8 cellular contexts compared by ENCODE assay signal in the genomic region with DNA sequence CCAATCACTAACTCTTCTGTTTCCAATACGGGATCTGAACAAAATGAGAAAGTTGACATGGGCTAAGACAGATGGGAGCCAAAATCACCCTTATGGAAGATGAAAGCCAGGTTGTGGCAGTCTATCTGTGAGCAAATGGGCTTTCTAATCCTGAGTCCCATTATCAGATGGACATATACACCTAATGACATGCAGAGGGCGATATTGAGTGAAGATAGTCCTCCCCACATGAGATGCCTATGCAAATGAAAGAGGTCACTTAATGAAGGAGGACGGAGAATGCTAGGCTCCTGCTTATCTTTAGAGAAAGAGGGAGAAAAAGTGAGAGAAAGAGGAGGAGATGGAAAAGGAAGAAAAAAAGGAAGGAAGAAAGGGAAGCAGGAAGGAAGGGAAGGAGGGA.
DNase-seq lines count a peak whose midpoint lies in the region; ATAC-seq, FAIRE-seq and TF ChIP-seq lines count a peak whose summit lies in the region.
"Had no signal": no experiment of that assay in that cellular context is flagged by ENCODE, and none has a peak within 500 bp of the region (broad histone marks: within the 10 kb centered on the region; RNA-seq: fewer than 3 reads in every experiment).

No MANE protein-coding gene starts in this region.

- H3K36me3 ChIP-seq in WERI-Rb-1 = no peaks in the 10 kb centered on the region
- H3K36me3 ChIP-seq in mesendoderm (ENCODE audit: control insufficient read depth, insufficient read depth, low read length) = no peaks in the 10 kb centered on the region
- H3K36me3 ChIP-seq in HepG2 (replicated peaks in 1 of 2; ENCODE audit: control insufficient read depth in 1 of 2, insufficient read depth in 2 of 2, low read length in 2 of 2) = no peaks in the 10 kb centered on the region

- TF ChIP-seq EP300 in HepG2 (IDR thresholded peaks at IDR 0.05; ENCODE audit: low read depth in 2 of 2, low read length in 2 of 2) (no peak), HepG2 (CRISPR knock-in tag; IDR thresholded peaks at IDR 0.05; ENCODE audit: borderline replicate concordance) (no peak)

- FAIRE-seq in HepG2 (lab: Jason Lieb, UNC) = no peak

- H3K79me1 ChIP-seq in mesendoderm (ENCODE audit: low read length) = no peaks in the 10 kb centered on the region

- no TSS peak for BruUV-seq in HepG2 (replicated peaks; lab: Mats Ljungman, UMichigan)

- H4K5ac ChIP-seq in mesendoderm (ENCODE audit: low read length) = no peak overlapping the region

- DNase-seq in HT1080 (ENCODE audit: low read depth) = peak; percentile 20
- DNase-seq in WERI-Rb-1 = no peak
- DNase-seq in mesendoderm = peak; percentile 66
- DNase-seq in amygdala (lab: John Stamatoyannopoulos, UW) = no peak
- DNase-seq in HepG2 (ENCODE audit: low spot score) = no peak
- DNase-seq in NCI-H187 (lab: John Stamatoyannopoulos, UW) = no peak

- H4K20me1 ChIP-seq in HepG2 (ENCODE audit: insufficient read depth, low read length) = no peaks in the 10 kb centered on the region

- H3K4me1 ChIP-seq in mesendoderm (ENCODE audit: control insufficient read depth, low read depth, low read length) = no peaks in the 10 kb centered on the region
- H3K4me1 ChIP-seq in HepG2 (ENCODE audit: insufficient read depth, low read length) = no peaks in the 10 kb centered on the region

- TF ChIP-seq POLR2A in HepG2 (IDR thresholded peaks at IDR 0.05; ENCODE audit: insufficient read depth in 1 of 2, low read depth in 2 of 2, low read length in 2 of 2) = no peak

- POLR2A ChIA-PET in HepG2 (lab: Yijun Ruan, JAX) = no interaction called here

- H3K4ac ChIP-seq in mesendoderm (ENCODE audit: low read depth, low read length) = no peak overlapping the region

- no peak overlapping the region for H4K8ac ChIP-seq in mesendoderm (ENCODE audit: low read depth, low read length)

- no peak overlapping the region for H2AFZ ChIP-seq in HepG2 (ENCODE audit: low read length)

- no peak overlapping the region for H3K18ac ChIP-seq in mesendoderm (ENCODE audit: low read length)

- CTCF ChIA-PET in HepG2 (lab: Yijun Ruan, JAX; ENCODE audit: low intra/inter-chr PET ratio, low total read pairs) = no interaction called here

- ATAC-seq in GM18517 (IDR thresholded peaks at IDR 0.05; ENCODE audit: unreplicated experiment) = peak; percentile 69
- ATAC-seq in HepG2 = no peak

- in situ Hi-C loops in HepG2 (cut with HindIII; ENCODE audit: extremely low pct_ligation_motif_present, low pct_unique_long_range_greater_than_20kb) = no loop called here

- H3K56ac ChIP-seq in mesendoderm (ENCODE audit: low read length) = no peak overlapping the region

- H3K23ac ChIP-seq in mesendoderm (ENCODE audit: low read length) = no peak overlapping the region

- H3K4me2 ChIP-seq in mesendoderm (ENCODE audit: low read length) (no peak overlapping the region), HepG2 (ENCODE audit: low read depth, low read length) (no peak overlapping the region)

- no peaks in the 10 kb centered on the region for H3K9me3 ChIP-seq in WERI-Rb-1 (ENCODE audit: severe bottlenecking)
- peaks cover 2% of the 10 kb centered on the region for H3K9me3 ChIP-seq in HepG2 (ENCODE audit: low read length)

- no peak overlapping the region for H2BK120ac ChIP-seq in mesendoderm (ENCODE audit: low read depth, low read length)

- no peak overlapping the region for H2AK5ac ChIP-seq in mesendoderm (ENCODE audit: low read length)

- intact Hi-C loops in HepG2 (cut with micrococcal nuclease; ENCODE audit: unreplicated experiment) = no loop called here

- no peak overlapping the region for H2BK15ac ChIP-seq in mesendoderm (replicated peaks; ENCODE audit: low read depth)

- H3K79me2 ChIP-seq in mesendoderm (ENCODE audit: control insufficient read depth, insufficient read depth, low read length) (no peaks in the 10 kb centered on the region), HepG2 (ENCODE audit: insufficient read depth, low read length) (no peaks in the 10 kb centered on the region)

- TF ChIP-seq RAD21 in HepG2 (CRISPR knock-in tag; IDR thresholded peaks at IDR 0.05) = no peak

- H3K4me3 ChIP-seq in WERI-Rb-1 (ENCODE audit: low read depth, low read length) (no peak overlapping the region), mesendoderm (ENCODE audit: low read length) (no peak overlapping the region), HepG2 (replicated peaks in 1 of 3; ENCODE audit: insufficient read depth in 1 of 3, low read depth in 2 of 3, low read length in 3 of 3) (no peak overlapping the region)
- H3K4me3 ChIP-seq: skin epidermis had no signal

- H3K27ac ChIP-seq in WERI-Rb-1 (no peak overlapping the region), mesendoderm (ENCODE audit: low read depth, low read length) (no peak overlapping the region), HepG2 (ENCODE audit: extremely low read length, insufficient read depth, low read length) (no peak overlapping the region)
- H3K27ac ChIP-seq: skin epidermis had no signal

- H3K9ac ChIP-seq in mesendoderm (ENCODE audit: low read length) (no peak overlapping the region), HepG2 (ENCODE audit: insufficient read depth, low read depth, low read length) (no peak overlapping the region)

- no peak overlapping the region for H2BK5ac ChIP-seq in mesendoderm (ENCODE audit: low read length)

- H3K27me3 ChIP-seq in WERI-Rb-1 (ENCODE audit: insufficient read depth, low read depth, severe bottlenecking) = peaks cover 28% of the 10 kb centered on the region
- H3K27me3 ChIP-seq in mesendoderm (ENCODE audit: insufficient read depth, low read length, poor library complexity) = no peaks in the 10 kb centered on the region
- no peaks in the 10 kb centered on the region for H3K27me3 ChIP-seq in HepG2 (ENCODE audit: control insufficient read depth in 1 of 2, insufficient read depth in 2 of 2, low read length in 2 of 2)

- WGBS in mesendoderm (ENCODE audit: extremely low coverage, insufficient coverage, low lambda C conversion rate) = no CpG with 5 or more reads among the region's 3 CpGs
- WGBS in HepG2 (ENCODE audit: low lambda C conversion rate) = 1% methylated on average over 3 of the region's 3 CpGs

- peak; percentile 30; the same call in 1 of the 2 replicates for TF ChIP-seq CTCF in WERI-Rb-1 (IDR thresholded peaks at IDR 0.05; ENCODE audit: low read depth, low read length)
- TF ChIP-seq CTCF in HepG2 (CRISPR knock-in tag; IDR thresholded peaks at IDR 0.05) = no peak

TF ChIP-seq in HepG2, 621 proteins besides CTCF, POLR2A, EP300 and RAD21 (continues in another document):
- TF ChIP-seq, protein P1, sequence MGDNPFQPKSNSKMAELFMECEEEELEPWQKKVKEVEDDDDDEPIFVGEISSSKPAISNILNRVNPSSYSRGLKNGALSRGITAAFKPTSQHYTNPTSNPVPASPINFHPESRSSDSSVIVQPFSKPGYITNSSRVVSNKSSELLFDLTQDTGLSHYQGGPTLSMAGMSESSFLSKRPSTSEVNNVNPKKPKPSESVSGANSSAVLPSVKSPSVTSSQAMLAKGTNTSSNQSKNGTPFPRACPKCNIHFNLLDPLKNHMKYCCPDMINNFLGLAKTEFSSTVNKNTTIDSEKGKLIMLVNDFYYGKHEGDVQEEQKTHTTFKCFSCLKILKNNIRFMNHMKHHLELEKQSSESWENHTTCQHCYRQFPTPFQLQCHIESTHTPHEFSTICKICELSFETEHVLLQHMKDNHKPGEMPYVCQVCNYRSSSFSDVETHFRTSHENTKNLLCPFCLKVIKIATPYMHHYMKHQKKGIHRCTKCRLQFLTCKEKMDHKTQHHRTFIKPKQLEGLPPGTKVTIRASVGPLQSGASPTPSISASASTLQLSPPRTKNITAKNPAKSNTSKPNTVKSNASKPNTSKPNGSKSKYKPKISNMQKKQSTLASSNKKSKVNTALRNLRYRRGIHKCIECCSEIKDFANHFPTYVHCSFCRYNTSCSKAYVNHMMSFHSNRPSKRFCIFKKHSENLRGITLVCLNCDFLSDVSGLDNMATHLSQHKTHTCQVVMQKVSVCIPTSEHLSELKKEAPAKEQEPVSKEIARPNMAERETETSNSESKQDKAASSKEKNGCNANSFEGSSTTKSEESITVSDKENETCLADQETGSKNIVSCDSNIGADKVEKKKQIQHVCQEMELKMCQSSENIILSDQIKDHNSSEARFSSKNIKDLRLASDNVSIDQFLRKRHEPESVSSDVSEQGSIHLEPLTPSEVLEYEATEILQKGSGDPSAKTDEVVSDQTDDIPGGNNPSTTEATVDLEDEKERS (CRISPR knock-in tag; IDR thresholded peaks at IDR 0.05) = no peak
- TF ChIP-seq ATF5 (CRISPR knock-in tag; IDR thresholded peaks at IDR 0.05; ENCODE audit: low read depth) (no peak), ZNF790 (CRISPR knock-in tag; IDR thresholded peaks at IDR 0.05; ENCODE audit: borderline replicate concordance) (no peak), GABPB1 (CRISPR knock-in tag; IDR thresholded peaks at IDR 0.05) (no peak), ZNF326 (CRISPR knock-in tag; IDR thresholded peaks at IDR 0.05; ENCODE audit: borderline replicate concordance) (no peak), ARID3A (IDR thresholded peaks at IDR 0.05; ENCODE audit: low read depth, low read length) (no peak), ZNF432 (CRISPR knock-in tag; IDR thresholded peaks at IDR 0.05; ENCODE audit: borderline replicate concordance) (no peak)

Comparison
In these comparisons a context has a peak if more than half of its experiments do, and no peak if none do; other contexts are left out.
1. DNase-seq: peak in HT1080 (single experiment) and mesendoderm (single experiment); none in WERI-Rb-1 (single experiment), amygdala (0 of 56), HepG2 (single experiment) and NCI-H187 (0 of 2).